In genomic region chr12:49750027-49750977, GRCh38 we compare ENCODE assay signal across 8 cellular contexts. TPM values are rescaled to one million over a fixed set of nuclear protein-coding genes. Genes with fewer than 3 reads are reported as not detected.
DNase-seq lines count a peak whose midpoint lies in the region; ATAC-seq, FAIRE-seq and TF ChIP-seq lines count a peak whose summit lies in the region.

No MANE protein-coding gene starts in this region.

- H3K4me1 Mint-ChIP-seq in nephron progenitor cell = peaks cover 24% of the 10 kb centered on the region

- no peaks in the 10 kb centered on the region for H3K27me3 ChIP-seq in A673 (replicated peaks; ENCODE audit: insufficient read depth, low read depth, low read length, poor library complexity)
- H3K27me3 ChIP-seq in mammary epithelial cell (ENCODE audit: insufficient read depth, low read length) = no peaks in the 10 kb centered on the region
- H3K27me3 ChIP-seq in transverse colon = no peaks in the 10 kb centered on the region

- peaks cover 43% of the 10 kb centered on the region for H3K36me3 Mint-ChIP-seq in nephron progenitor cell (ENCODE audit: low read depth)

- H3K4me2 ChIP-seq in mammary epithelial cell (ENCODE audit: insufficient read depth, low read depth, low read length) = peak overlapping the region; percentile 31

- dilution Hi-C loops in mammary epithelial cell (cut with HindIII; ENCODE audit: low sequenced_read_pairs) = loop anchor here (5.0 kb wide), 2 partner anchors 43 to 57 kb away; partner anchors contain the start of gene FMNL3

- TF ChIP-seq EP300 in transverse colon (IDR thresholded peaks at IDR 0.05; ENCODE audit: low read depth) = no peak

- H3K9ac ChIP-seq in mammary epithelial cell (ENCODE audit: insufficient read depth, low read length) = no peak overlapping the region

- BruUV-seq in A673 (replicated peaks; lab: Mats Ljungman, UMichigan) = no TSS peak
- TSS peak; percentile 63 for BruUV-seq in mammary epithelial cell (replicated peaks; lab: Mats Ljungman, UMichigan)

- 58% methylated on average over 8 of the region's 8 CpGs for WGBS in mammary epithelial cell (ENCODE audit: low coverage, missing lambda C conversion rate)
- WGBS in transverse colon (ENCODE audit: low coverage in 1 of 2), 2 donors = 52 to 81% methylated on average over 6 to 8 of the region's 8 CpGs

- H3K27ac ChIP-seq in A673 (ENCODE audit: low read depth, low read length, poor library complexity, severe bottlenecking) (peak overlapping the region; percentile 46), mammary epithelial cell (ENCODE audit: insufficient read depth, low read depth, low read length) (peak overlapping the region; percentile 54), transverse colon (peak overlapping the region in 1 of 4 donors; percentile 4)

- H3K79me2 ChIP-seq in mammary epithelial cell (ENCODE audit: insufficient read depth, low read length) = peaks cover 100% of the 10 kb centered on the region

- no peak for ATAC-seq in HG02938 (IDR thresholded peaks at IDR 0.05; ENCODE audit: unreplicated experiment)

- no peak for DNase-seq in A673 (ENCODE audit: low spot score)
- peak; percentile 30 for DNase-seq in H4 (ENCODE audit: low spot score)
- peak; percentile 84 for DNase-seq in RKO (ENCODE audit: low spot score)
- peak; percentile 90 for DNase-seq in mammary epithelial cell
- no peak for DNase-seq in nephron progenitor cell
- DNase-seq in D721Med (ENCODE audit: insufficient read length, low spot score) = no peak
- no peak for DNase-seq in transverse colon

- H3K9me3 ChIP-seq in A673 (ENCODE audit: low read depth, low read length, poor library complexity, severe bottlenecking) = no peaks in the 10 kb centered on the region
- H3K9me3 ChIP-seq in mammary epithelial cell (replicated peaks; ENCODE audit: insufficient read depth, low read length) = no peaks in the 10 kb centered on the region
- no peaks in the 10 kb centered on the region for H3K9me3 ChIP-seq in transverse colon

- H4K20me1 ChIP-seq in mammary epithelial cell (ENCODE audit: insufficient read depth, low read length) = peaks cover 16% of the 10 kb centered on the region

- H3K27ac Mint-ChIP-seq in nephron progenitor cell = peak overlapping the region; percentile 71

- intact Hi-C loops in A673 (cut with micrococcal nuclease; ENCODE audit: unreplicated experiment) (no loop called here), mammary epithelial cell (cut with micrococcal nuclease) (loop anchor here (1.0 to 2.0 kb wide), 4 partner anchors 8 to 114 kb away; partner anchors contain the start of gene FMNL3), transverse colon (cut with DNase I; ENCODE audit: low total_unique reads) (no loop called here)

- H3K4me3 ChIP-seq in A673 (ENCODE audit: low read depth, low read length, poor library complexity, severe bottlenecking) (no peak overlapping the region), mammary epithelial cell (replicated peaks in 1 of 3; ENCODE audit: insufficient read depth in 1 of 3, low read depth in 2 of 3, low read length in 3 of 3) (peak overlapping the region in 1 of 3 experiments; percentile 19), transverse colon (no peak overlapping the region)

- TF ChIP-seq CTCF in A673 (conservative IDR thresholded peaks at IDR 0.05; ENCODE audit: low read depth, low read length) (no peak), mammary epithelial cell (conservative IDR thresholded peaks at IDR 0.05 in 1 of 2, IDR thresholded peaks at IDR 0.05 in 1 of 2; ENCODE audit: extremely low read depth in 1 of 2, insufficient read depth in 1 of 2, low read depth in 1 of 2, low read length in 2 of 2) (peak; percentile 14 to 40), nephron progenitor cell (IDR thresholded peaks at IDR 0.05) (no peak), D721Med (IDR thresholded peaks at IDR 0.05; ENCODE audit: insufficient read depth, missing control alignments) (no peak), transverse colon (IDR thresholded peaks at IDR 0.05) (no peak)

- CTCF ChIA-PET in A673 (lab: Charles Lee) = no interaction called here
- CTCF ChIA-PET in mammary epithelial cell (lab: Charles Lee; ENCODE audit: low non-redundant PET) = no interaction called here

- H3K4me1 ChIP-seq in A673 (ENCODE audit: insufficient read depth, low read length, poor library complexity, severe bottlenecking) (peaks cover 16% of the 10 kb centered on the region), mammary epithelial cell (ENCODE audit: insufficient read depth, low read length) (peaks cover 21% of the 10 kb centered on the region), transverse colon (peaks cover 26 to 94% (median 37%) of the 10 kb centered on the region in 4 donors)

- no peak overlapping the region for H2AFZ ChIP-seq in mammary epithelial cell (ENCODE audit: low read depth, low read length)

- POLR2A ChIA-PET in A673 (lab: Charles Lee; ENCODE audit: low non-redundant PET) = no interaction called here

- no peak overlapping the region for H3K4me3 Mint-ChIP-seq in nephron progenitor cell

- H3K36me3 ChIP-seq in A673 (ENCODE audit: insufficient read depth, low read length, poor library complexity, severe bottlenecking) (peaks cover 32% of the 10 kb centered on the region), mammary epithelial cell (ENCODE audit: insufficient read depth, low read length) (peaks cover 28% of the 10 kb centered on the region), transverse colon (peaks cover 0 to 32% (median 13%) of the 10 kb centered on the region in 4 donors)

- no peaks in the 10 kb centered on the region for H3K27me3 Mint-ChIP-seq in nephron progenitor cell (ENCODE audit: low read depth, poor library complexity)

- no peak for FAIRE-seq in D721Med (lab: Jason Lieb, UNC)

- no peak for TF ChIP-seq POLR2A in transverse colon (IDR thresholded peaks at IDR 0.05)

- in situ Hi-C loops in mammary epithelial cell (cut with MboI; ENCODE audit: low sequenced_read_pairs in 2 of 2) (loop anchor here in 1 of 2 donors (25.0 kb wide), 1 partner anchor 312 kb away; the partner anchor contains the start of gene ASIC1), transverse colon (cut with MboI; ENCODE audit: low pct_ligation_motif_present in 1 of 4, low pct_unique_long_range_greater_than_20kb in 1 of 4, low sequenced_read_pairs in 3 of 4) (no loop called here)

- H3K9me3 Mint-ChIP-seq in nephron progenitor cell = no peaks in the 10 kb centered on the region

RNA-seq across cellular contexts. Expression of gene TMBIM6, which starts 8.9 kb away (rescaled TPM):
- total RNA-seq in A673 (2021) (425 and 454 TPM in 2 replicates), mammary epithelial cell (100 to 1,000 TPM; 535 to 649 TPM), transverse colon (100 to 1,000 TPM; 234 to 709 (median 558) TPM)
- 554 and 683 TPM in 2 replicates for total RNA-seq in H4 (2014; rRNA removed; shearing (Covaris generic))
- 566 TPM for polyA plus RNA-seq in mammary epithelial cell
- polyA minus RNA-seq in mammary epithelial cell = 608 TPM

RNA-seq across cellular contexts. Expression of gene FMNL3, which starts 43.1 kb away (rescaled TPM):
- total RNA-seq in A673 (2021) = 22.0 and 27.7 TPM in 2 replicates
- total RNA-seq in H4 (2014; rRNA removed; shearing (Covaris generic)) = 9.1 and 10.6 TPM in 2 replicates
- 10 to 100 TPM; 17.6 to 32.0 TPM for total RNA-seq in mammary epithelial cell
- polyA plus RNA-seq in mammary epithelial cell = 10.7 TPM
- polyA minus RNA-seq in mammary epithelial cell = 24.7 TPM
- total RNA-seq in transverse colon = 10 to 100 TPM in 1 of 4 donors, 1 to 10 TPM in 3; 5.3 to 16.5 (median 8.2) TPM

Comparison
In these comparisons a context has a peak if more than half of its experiments do, and no peak if none do; other contexts are left out.
1. DNase-seq: peak in H4 (single experiment), RKO (single experiment) and mammary epithelial cell (single experiment); none in A673 (single experiment), nephron progenitor cell (single experiment), D721Med (single experiment) and transverse colon (single experiment).
2. CTCF ChIP-seq: peak in mammary epithelial cell (2 of 2); none in A673 (single experiment), nephron progenitor cell (single experiment), D721Med (single experiment) and transverse colon (0 of 5).